10 cellular contexts compared by ENCODE assay signal in the genomic region with DNA sequence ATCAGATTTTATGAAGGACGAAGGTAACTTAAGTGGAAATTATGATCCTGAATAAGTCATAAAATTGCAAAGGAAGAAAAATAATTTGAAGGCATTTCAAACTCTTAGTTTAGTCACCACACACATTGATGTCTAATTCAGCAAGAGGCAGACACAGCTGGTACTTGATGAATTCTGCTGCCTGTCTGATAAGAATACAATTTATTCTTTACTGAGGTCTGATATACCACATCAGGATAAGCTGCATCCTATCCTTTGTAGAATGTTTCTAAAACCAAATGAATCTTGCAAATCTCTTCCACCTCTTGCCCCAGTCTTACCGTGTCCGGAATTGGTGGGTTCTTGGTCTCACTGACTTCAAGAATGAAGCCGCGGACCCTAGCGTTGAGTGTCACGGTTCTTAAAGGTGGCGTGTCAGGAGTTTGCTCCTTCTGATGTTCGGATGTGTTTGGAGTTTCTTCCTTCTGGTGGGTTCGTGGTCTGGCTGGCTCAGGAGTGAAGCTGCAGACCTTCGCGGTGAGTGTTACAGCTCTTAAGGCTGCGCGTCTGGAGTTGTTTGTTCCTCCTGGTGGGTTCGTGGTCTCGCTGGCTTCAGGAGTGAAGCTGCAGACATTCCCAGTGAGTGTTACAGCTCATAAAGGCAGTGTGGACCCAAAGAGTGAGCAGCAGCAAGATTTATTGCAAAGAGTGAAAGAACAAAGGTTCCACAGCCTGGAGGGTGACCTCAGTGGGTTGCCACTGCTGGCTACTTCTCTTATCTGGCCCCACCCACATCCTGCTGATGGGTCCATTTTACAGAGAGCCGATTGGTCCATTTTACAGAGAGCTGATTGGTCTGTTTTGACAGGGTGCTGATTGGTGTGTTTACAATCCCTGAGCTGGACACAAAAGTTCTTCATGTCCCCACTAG. TPM values are rescaled to one million over a fixed set of nuclear protein-coding genes. Genes with fewer than 3 reads are reported as not detected.
A peak's percentile ranks its signal among the peaks of the same experiment; 100 is the strongest.
DNase-seq lines count a peak whose midpoint lies in the region; ATAC-seq and TF ChIP-seq lines count a peak whose summit lies in the region.
"Not testable (repeated sequence)": the region's sequence is repeated elsewhere in the genome, so short reads cannot be mapped to it uniquely, and the experiment has no call there.
"Had no signal": no experiment of that assay in that cellular context is flagged by ENCODE, and none has a peak within 500 bp of the region (broad histone marks: within the 10 kb centered on the region; RNA-seq: fewer than 3 reads in every experiment).

A gene with protein sequence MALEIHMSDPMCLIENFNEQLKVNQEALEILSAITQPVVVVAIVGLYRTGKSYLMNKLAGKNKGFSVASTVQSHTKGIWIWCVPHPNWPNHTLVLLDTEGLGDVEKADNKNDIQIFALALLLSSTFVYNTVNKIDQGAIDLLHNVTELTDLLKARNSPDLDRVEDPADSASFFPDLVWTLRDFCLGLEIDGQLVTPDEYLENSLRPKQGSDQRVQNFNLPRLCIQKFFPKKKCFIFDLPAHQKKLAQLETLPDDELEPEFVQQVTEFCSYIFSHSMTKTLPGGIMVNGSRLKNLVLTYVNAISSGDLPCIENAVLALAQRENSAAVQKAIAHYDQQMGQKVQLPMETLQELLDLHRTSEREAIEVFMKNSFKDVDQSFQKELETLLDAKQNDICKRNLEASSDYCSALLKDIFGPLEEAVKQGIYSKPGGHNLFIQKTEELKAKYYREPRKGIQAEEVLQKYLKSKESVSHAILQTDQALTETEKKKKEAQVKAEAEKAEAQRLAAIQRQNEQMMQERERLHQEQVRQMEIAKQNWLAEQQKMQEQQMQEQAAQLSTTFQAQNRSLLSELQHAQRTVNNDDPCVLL (minus strand): TSS at position 729 of the 910 bp plus-strand sequence. CDS start 3,305 bp downstream, outside the sequence.

- POLR2A ChIA-PET in T-cell (lab: Charles Lee): interaction anchor here (0.6 to 2.3 kb wide), 9 partner anchors 12 to 674 kb away, joined by 3 to 10 read pairs (median 6); a partner anchor contains a TSS

- not testable (repeated sequence) for H3K27me3 Mint-ChIP-seq in T-cell; natural killer cell (ENCODE audit: low read depth in 2 of 2); stimulated activated naive B cell treated with anti-CD40 and anti-IgM and Interleukin-4, amounts not matched to agents 10 μg/mL and 1 μg/mL and 100 μg/mL, for 72 hours

- DNase-seq in T-cell (peak; percentile 28 to 75 (median 59)), natural killer cell (peak; percentile 65)
- DNase-seq in activated CD8-positive, alpha-beta memory T cell treated with anti-CD3 and anti-CD28 coated beads, Interleukin-2, amount 50 U/mL, for 48 hours: peak; percentile 68
- peak; percentile 68 for DNase-seq in central memory CD4-positive, alpha-beta T cell
- DNase-seq in stimulated activated naive B cell treated with anti-CD40 and anti-IgM and Interleukin-4, amounts not matched to agents 10 μg/mL and 1 μg/mL and 100 μg/mL, for 72 hours: peak; percentile 61

- not testable (repeated sequence) for TF ChIP-seq CTCF in natural killer cell (IDR thresholded peaks at IDR 0.05)

- H3K36me3 Mint-ChIP-seq in T-cell (peaks cover 27% of the 10 kb centered on the region), natural killer cell (peaks cover 25% of the 10 kb centered on the region)
- H3K36me3 Mint-ChIP-seq in stimulated activated naive B cell treated with anti-CD40 and anti-IgM and Interleukin-4, amounts not matched to agents 10 μg/mL and 1 μg/mL and 100 μg/mL, for 72 hours: peaks cover 8 to 17% of the 10 kb centered on the region in 2 donors

- ATAC-seq in GM18517 (IDR thresholded peaks at IDR 0.05; ENCODE audit: unreplicated experiment) (peak; percentile 75), GM21717 (IDR thresholded peaks at IDR 0.05; ENCODE audit: unreplicated experiment) (peak; percentile 87), HG03280 (IDR thresholded peaks at IDR 0.05; ENCODE audit: unreplicated experiment) (peak; percentile 47), T-cell (replicated peaks in 1 of 4) (peak; percentile 60 to 79 (median 75)), natural killer cell (peak; percentile 74 to 86 (median 84))
- ATAC-seq in stimulated activated naive B cell treated with anti-CD40 and anti-IgM and Interleukin-4, amounts not matched to agents 10 μg/mL and 1 μg/mL and 100 μg/mL, for 72 hours (replicated peaks): peak; percentile 98

- H3K27ac Mint-ChIP-seq in T-cell (peak within 1 kb of the TSS; percentile 98 to 99), natural killer cell (peak within 1 kb of the TSS; percentile 98)
- peak within 1 kb of the TSS; percentile 94 for H3K27ac Mint-ChIP-seq in stimulated activated naive B cell treated with anti-CD40 and anti-IgM and Interleukin-4, amounts not matched to agents 10 μg/mL and 1 μg/mL and 100 μg/mL, for 72 hours

- CTCF ChIA-PET in T-cell (lab: Charles Lee): interaction anchor here (0.5 to 1.9 kb wide), 10 partner anchors 15 to 286 kb away, joined by 3 to 7 read pairs (median 4); no protein-coding TSS in a partner anchor

- H3K4me1 Mint-ChIP-seq in T-cell (peaks cover 63 to 93% (median 80%) of the 10 kb centered on the region in 3 donors), natural killer cell (peaks cover 77 to 79% of the 10 kb centered on the region in 2 donors)
- H3K4me1 Mint-ChIP-seq in stimulated activated naive B cell treated with anti-CD40 and anti-IgM and Interleukin-4, amounts not matched to agents 10 μg/mL and 1 μg/mL and 100 μg/mL, for 72 hours: peaks cover 25 to 37% of the 10 kb centered on the region in 2 donors

- intact Hi-C loops in natural killer cell (cut with micrococcal nuclease): loop anchor here (1.0 to 2.0 kb wide), 5 partner anchors 13 to 146 kb away; a partner anchor contains a TSS

- H3K4me3 Mint-ChIP-seq in T-cell (peak within 1 kb of the TSS; percentile 83 to 99 (median 97)), natural killer cell (peak within 1 kb of the TSS; percentile 96)
- peak within 1 kb of the TSS; percentile 97 to 99 for H3K4me3 Mint-ChIP-seq in stimulated activated naive B cell treated with anti-CD40 and anti-IgM and Interleukin-4, amounts not matched to agents 10 μg/mL and 1 μg/mL and 100 μg/mL, for 72 hours

- not testable (repeated sequence) for H3K9me3 Mint-ChIP-seq in T-cell; natural killer cell; stimulated activated naive B cell treated with anti-CD40 and anti-IgM and Interleukin-4, amounts not matched to agents 10 μg/mL and 1 μg/mL and 100 μg/mL, for 72 hours

RNA-seq across cellular contexts. Expression of the gene that starts here (rescaled TPM):
- total RNA-seq in T-cell: 100 to 1,000 TPM in 4 of 5 donors, 10 to 100 TPM in 1; 46.8 to 165 (median 116) TPM
- total RNA-seq in natural killer cell: 100 to 1,000 TPM; 191 to 249 (median 219) TPM
- total RNA-seq: MCF 10A, neural crest cell had no signal

Comparison
In these comparisons a context has a peak if more than half of its experiments do, and no peak if none do; other contexts are left out.
1. Peak in every context shown above with its lines: DNase-seq and ATAC-seq.
2. ATAC-seq: peak in every context shown above with its lines; median percentile 98 in stimulated activated naive B cell treated with anti-CD40 and anti-IgM and Interleukin-4, amounts not matched to agents 10 μg/mL and 1 μg/mL and 100 μg/mL, for 72 hours; 87 in GM21717; 84 in natural killer cell; 75 in GM18517; 75 in T-cell; 47 in HG03280.